5 cellular contexts compared by ENCODE assay signal in genomic region chr19:47952132-47952531, GRCh38. TPM values are rescaled to one million over a fixed set of nuclear protein-coding genes. Genes with fewer than 3 reads are reported as not detected.
"Had no signal": no experiment of that assay in that cellular context is flagged by ENCODE, and none has a peak within 500 bp of the region (broad histone marks: within the 10 kb centered on the region; RNA-seq: fewer than 3 reads in every experiment).

No MANE protein-coding gene starts in this region.

RNA-seq across cellular contexts. Expression of gene BSPH1, which starts 39.8 kb away (rescaled TPM):
- total RNA-seq: HepG2, HT-29, HT1080, IMR-90, K562 had no signal

RNA-seq across cellular contexts. Expression of gene ELSPBP1, which starts 42.3 kb away (rescaled TPM):
- total RNA-seq: HepG2, HT-29, HT1080, IMR-90, K562 had no signal
